Comparison of ENCODE assay signal across 8 cellular contexts in genomic region chr1:53219711-53220110, GRCh38. TPM values are rescaled to one million over a fixed set of nuclear protein-coding genes. Genes with fewer than 3 reads are reported as not detected.
DNase-seq lines count a peak whose midpoint lies in the region; ATAC-seq and TF ChIP-seq lines count a peak whose summit lies in the region.

No MANE protein-coding gene starts in this region.

- peak overlapping the region; percentile 95 to 98 (median 97) for H3K27ac Mint-ChIP-seq in CD4-positive, CD25-positive, alpha-beta regulatory T cell
- peak overlapping the region; percentile 96 to 98 for H3K27ac Mint-ChIP-seq in effector memory CD8-positive, alpha-beta T cell
- peak overlapping the region; percentile 78 for H3K27ac Mint-ChIP-seq in neural progenitor cell

- H3K27me3 Mint-ChIP-seq in CD4-positive, CD25-positive, alpha-beta regulatory T cell, result no peaks in the 10 kb centered on the region
- H3K27me3 Mint-ChIP-seq in effector memory CD8-positive, alpha-beta T cell, result no peaks in the 10 kb centered on the region
- no peaks in the 10 kb centered on the region for H3K27me3 Mint-ChIP-seq in neural progenitor cell (ENCODE audit: insufficient read depth, low read depth)

- peak overlapping the region; percentile 28 for H2AFZ ChIP-seq in neural progenitor cell (replicated peaks)

- peaks cover 17% of the 10 kb centered on the region for H3K4me1 ChIP-seq in CD4-positive, CD25-positive, alpha-beta regulatory T cell (ENCODE audit: control insufficient read depth, insufficient read depth, low read length, poor library complexity, severe bottlenecking)
- no peaks in the 10 kb centered on the region for H3K4me1 ChIP-seq in NT2/D1 (ENCODE audit: insufficient read depth, insufficient read length)
- peaks cover 10% of the 10 kb centered on the region for H3K4me1 ChIP-seq in neural progenitor cell

- peak overlapping the region; percentile 89 for H3K4me2 ChIP-seq in neural progenitor cell

- H3K27me3 ChIP-seq in CD4-positive, CD25-positive, alpha-beta regulatory T cell (ENCODE audit: control insufficient read depth, insufficient read depth, low read length), result no peaks in the 10 kb centered on the region
- H3K27me3 ChIP-seq in NT2/D1 (ENCODE audit: insufficient read depth, insufficient read length), result no peaks in the 10 kb centered on the region
- no peaks in the 10 kb centered on the region for H3K27me3 ChIP-seq in neural progenitor cell

- peaks cover 16% of the 10 kb centered on the region for H3K79me2 ChIP-seq in neural progenitor cell (ENCODE audit: low read depth)

- peaks cover 6% of the 10 kb centered on the region for H3F3A ChIP-seq in neural progenitor cell (ENCODE audit: low read depth)

- DNase-seq in CD4-positive, CD25-positive, alpha-beta regulatory T cell, result no peak
- DNase-seq in NT2/D1 (ENCODE audit: low read depth, low spot score) (no peak), neural progenitor cell (ENCODE audit: low spot score) (no peak), cortex of kidney (lab: John Stamatoyannopoulos, UW) (no peak), inferior parietal cortex (ENCODE audit: extremely low spot score) (no peak), SKM-1 (lab: John Stamatoyannopoulos, UW; ENCODE audit: unreplicated experiment) (no peak)
- no peak for DNase-seq in effector memory CD8-positive, alpha-beta T cell

- H3K9me3 ChIP-seq in CD4-positive, CD25-positive, alpha-beta regulatory T cell (ENCODE audit: control insufficient read depth in 2 of 2, low read length in 2 of 2), result no peaks in the 10 kb centered on the region
- no peaks in the 10 kb centered on the region; the same call in 1 of the 2 replicates for H3K9me3 ChIP-seq in NT2/D1 (ENCODE audit: insufficient read depth, low read length)
- no peaks in the 10 kb centered on the region for H3K9me3 ChIP-seq in neural progenitor cell (ENCODE audit: low read depth)

- peaks cover 2% of the 10 kb centered on the region for H3K36me3 Mint-ChIP-seq in CD4-positive, CD25-positive, alpha-beta regulatory T cell
- H3K36me3 Mint-ChIP-seq in effector memory CD8-positive, alpha-beta T cell (ENCODE audit: insufficient read depth), result peaks cover 21% of the 10 kb centered on the region
- peaks cover 8% of the 10 kb centered on the region for H3K36me3 Mint-ChIP-seq in neural progenitor cell

- no peaks in the 10 kb centered on the region for H4K20me1 ChIP-seq in neural progenitor cell (ENCODE audit: low read depth)

- H3K9me3 Mint-ChIP-seq in CD4-positive, CD25-positive, alpha-beta regulatory T cell, result peaks cover 0 to 2% (median 0%) of the 10 kb centered on the region in 7 donors
- H3K9me3 Mint-ChIP-seq in effector memory CD8-positive, alpha-beta T cell, result no peaks in the 10 kb centered on the region
- H3K9me3 Mint-ChIP-seq in neural progenitor cell, result no peaks in the 10 kb centered on the region

- peaks cover 18 to 24% (median 21%) of the 10 kb centered on the region in 4 donors for H3K4me1 Mint-ChIP-seq in CD4-positive, CD25-positive, alpha-beta regulatory T cell
- peaks cover 14 to 22% of the 10 kb centered on the region in 2 donors for H3K4me1 Mint-ChIP-seq in effector memory CD8-positive, alpha-beta T cell (ENCODE audit: low read depth in 2 of 2)
- H3K4me1 Mint-ChIP-seq in neural progenitor cell, result peaks cover 23% of the 10 kb centered on the region

- H3K36me3 ChIP-seq in CD4-positive, CD25-positive, alpha-beta regulatory T cell (ENCODE audit: control insufficient read depth, insufficient read depth, low read length), result peaks cover 27% of the 10 kb centered on the region
- H3K36me3 ChIP-seq in NT2/D1 (ENCODE audit: insufficient read depth, insufficient read length, low read length) (peaks cover 42% of the 10 kb centered on the region), neural progenitor cell (no peaks in the 10 kb centered on the region)

- H3K4me3 ChIP-seq in CD4-positive, CD25-positive, alpha-beta regulatory T cell (ENCODE audit: low read depth, low read length), result peak overlapping the region; percentile 73
- H3K4me3 ChIP-seq in NT2/D1 (ENCODE audit: insufficient read length, low read depth) (peak overlapping the region; percentile 98), neural progenitor cell (peak overlapping the region; percentile 54)

- peak overlapping the region; percentile 91 to 99 (median 95) for H3K4me3 Mint-ChIP-seq in CD4-positive, CD25-positive, alpha-beta regulatory T cell
- H3K4me3 Mint-ChIP-seq in effector memory CD8-positive, alpha-beta T cell, result peak overlapping the region; percentile 90 to 91
- H3K4me3 Mint-ChIP-seq in neural progenitor cell, result peak overlapping the region; percentile 93

- TF ChIP-seq CTCF in neural progenitor cell (IDR thresholded peaks at IDR 0.05), result no peak

- H3K27ac ChIP-seq in CD4-positive, CD25-positive, alpha-beta regulatory T cell (ENCODE audit: insufficient read depth, low read length, poor library complexity, severe bottlenecking), result peak overlapping the region; percentile 96
- peak overlapping the region; percentile 13 for H3K27ac ChIP-seq in neural progenitor cell

- H3K9ac ChIP-seq in NT2/D1 (ENCODE audit: insufficient read length, low read depth) (peak overlapping the region; percentile 100), neural progenitor cell (peak overlapping the region; percentile 2)

- ATAC-seq in CD4-positive, CD25-positive, alpha-beta regulatory T cell (ENCODE audit: low read depth in 2 of 2), result no peak
- ATAC-seq in effector memory CD8-positive, alpha-beta T cell (replicated peaks), result no peak
- ATAC-seq in HG03025 (IDR thresholded peaks at IDR 0.05; ENCODE audit: low FRiP score, unreplicated experiment), result no peak

RNA-seq across cellular contexts. Expression of gene CZIB, which starts 0.7 kb away (rescaled TPM):
- total RNA-seq in CD4-positive, CD25-positive, alpha-beta regulatory T cell, result 33.5 TPM
- 10 to 100 TPM; 59.6 to 68.2 (median 61.4) TPM for polyA plus RNA-seq in CD4-positive, CD25-positive, alpha-beta regulatory T cell
- total RNA-seq in neural progenitor cell (ENCODE audit: low replicate concordance), result 74.0 and 115 TPM in 2 replicates

RNA-seq across cellular contexts. Expression of gene MAGOH, which starts 18.6 kb away (rescaled TPM):
- total RNA-seq in CD4-positive, CD25-positive, alpha-beta regulatory T cell, result 58.1 TPM
- polyA plus RNA-seq in CD4-positive, CD25-positive, alpha-beta regulatory T cell, result 100 to 1,000 TPM in 1 of 4 donors, 10 to 100 TPM in 3; 89.8 to 102 (median 95.6) TPM
- 61.4 and 109 TPM in 2 replicates for total RNA-seq in neural progenitor cell (ENCODE audit: low replicate concordance)

RNA-seq across cellular contexts. Expression of gene CPT2, which starts 23.1 kb away (rescaled TPM):
- 11.6 TPM for total RNA-seq in CD4-positive, CD25-positive, alpha-beta regulatory T cell
- polyA plus RNA-seq in CD4-positive, CD25-positive, alpha-beta regulatory T cell, result 10 to 100 TPM; 27.4 to 35.3 (median 33.5) TPM
- 19.0 and 29.2 TPM in 2 replicates for total RNA-seq in neural progenitor cell (ENCODE audit: low replicate concordance)
